In genomic region chr17:12538003-12538402, GRCh38 we compare ENCODE assay signal across 25 cellular contexts.
"Had no signal": no experiment of that assay in that cellular context is flagged by ENCODE, and none has a peak within 500 bp of the region (broad histone marks: within the 10 kb centered on the region; RNA-seq: fewer than 3 reads in every experiment).

No MANE protein-coding gene starts in this region.

- FAIRE-seq: endothelial cell of umbilical vein, islet of Langerhans had no signal

- H3K4me1 ChIP-seq: esophagus squamous epithelium, gastrocnemius medialis, heart right ventricle, left lung, lower lobe of right lung had no signal

- H3K27me3 Mint-ChIP-seq: naive B cell had no signal

- H3K27ac ChIP-seq: coronary artery, dorsolateral prefrontal cortex, esophagus squamous epithelium, gastrocnemius medialis, heart right ventricle, left lung, lower lobe of right lung had no signal

- H3K4me3 ChIP-seq: coronary artery, dorsolateral prefrontal cortex, esophagus squamous epithelium, gastrocnemius medialis, heart right ventricle, left lung, lower lobe of right lung, mucosa of descending colon had no signal

- H3K27me3 ChIP-seq: esophagus squamous epithelium, gastrocnemius medialis, heart right ventricle had no signal

- H3K4me3 Mint-ChIP-seq: mesothelial cell of epicardium; naive B cell; naive thymus-derived CD8-positive, alpha-beta T cell had no signal

- H3K9me3 ChIP-seq: esophagus squamous epithelium, gastrocnemius medialis, heart right ventricle, lower lobe of right lung, mucosa of descending colon had no signal

- H3K36me3 ChIP-seq: esophagus squamous epithelium, gastrocnemius medialis, heart right ventricle, left lung, lower lobe of right lung had no signal

- DNase-seq: dermis blood vessel endothelial cell; dorsolateral prefrontal cortex; effector CD4-positive, alpha-beta T cell; effector memory CD4-positive, alpha-beta T cell; erythroblast; esophagus squamous epithelium; foreskin melanocyte; gastrocnemius medialis; glutamatergic neuron; head of caudate nucleus; heart right ventricle; hippocampal formation; left cardiac atrium; left lung; left ventricle myocardium superior; lower lobe of right lung; mesenchymal stem cell; mucosa of descending colon; naive B cell; naive thymus-derived CD8-positive, alpha-beta T cell had no signal

- ATAC-seq: esophagus mucosa; gastrocnemius medialis; heart right ventricle; left cardiac atrium; left lung; left ventricle myocardium superior; lower lobe of right lung; mucosa of descending colon; naive thymus-derived CD8-positive, alpha-beta T cell had no signal

- H3K36me3 Mint-ChIP-seq: naive B cell; naive thymus-derived CD8-positive, alpha-beta T cell had no signal

- H3K4me1 Mint-ChIP-seq: naive B cell; naive thymus-derived CD8-positive, alpha-beta T cell had no signal

- H3K27ac Mint-ChIP-seq: mesothelial cell of epicardium; naive thymus-derived CD8-positive, alpha-beta T cell had no signal
